In the genomic region with DNA sequence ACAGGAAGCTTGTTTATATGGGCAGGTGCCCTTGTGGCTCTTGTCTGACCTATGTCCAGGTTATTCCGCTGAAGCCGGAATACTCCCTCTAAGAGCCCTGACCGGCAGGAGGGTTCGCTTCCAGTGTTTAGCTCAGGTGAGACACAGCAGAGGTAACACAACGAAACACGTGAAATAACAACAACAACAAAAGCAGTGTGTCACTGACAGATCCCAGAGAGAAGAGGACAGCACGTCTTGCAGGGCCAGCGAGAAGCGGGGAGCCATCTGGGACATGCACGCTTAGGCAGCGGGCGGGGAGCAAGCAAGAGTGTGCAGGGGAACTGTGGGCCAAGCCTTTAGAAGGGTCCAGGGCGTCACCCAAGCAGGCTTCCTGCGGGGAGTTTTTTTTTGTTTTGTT, we compare ENCODE assay signal across 1 cellular context.
TF ChIP-seq lines count a peak whose summit lies in the region.

No MANE protein-coding gene starts in this region.

TF ChIP-seq in HepG2, 621 proteins besides CTCF, POLR2A, EP300 and RAD21:
- no peak for TF ChIP-seq PHF20 (CRISPR knock-in tag; IDR thresholded peaks at IDR 0.05)
- TF ChIP-seq, protein P1, sequence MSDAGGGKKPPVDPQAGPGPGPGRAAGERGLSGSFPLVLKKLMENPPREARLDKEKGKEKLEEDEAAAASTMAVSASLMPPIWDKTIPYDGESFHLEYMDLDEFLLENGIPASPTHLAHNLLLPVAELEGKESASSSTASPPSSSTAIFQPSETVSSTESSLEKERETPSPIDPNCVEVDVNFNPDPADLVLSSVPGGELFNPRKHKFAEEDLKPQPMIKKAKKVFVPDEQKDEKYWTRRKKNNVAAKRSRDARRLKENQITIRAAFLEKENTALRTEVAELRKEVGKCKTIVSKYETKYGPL (CRISPR knock-in tag; IDR thresholded peaks at IDR 0.05) = no peak
- peak; percentile 34; the same call in 1 of the 2 replicates for TF ChIP-seq RNF2 (conservative IDR thresholded peaks at IDR 0.05; ENCODE audit: low read depth)
